In genomic region chr5:80874162-80874561, GRCh38 we compare ENCODE assay signal across 17 cellular contexts.
DNase-seq lines count a peak whose midpoint lies in the region; ATAC-seq lines count a peak whose summit lies in the region.
"Had no signal": no experiment of that assay in that cellular context is flagged by ENCODE, and none has a peak within 500 bp of the region (broad histone marks: within the 10 kb centered on the region; RNA-seq: fewer than 3 reads in every experiment).

No MANE protein-coding gene starts in this region.

- H2BK5ac ChIP-seq in trophoblast cell (ENCODE audit: low read depth, low read length, poor library complexity), result no peak overlapping the region

- no peak overlapping the region for H2BK120ac ChIP-seq in trophoblast cell (ENCODE audit: insufficient read depth, low read length, poor library complexity)

- in situ Hi-C loops in G401 (cut with HindIII; ENCODE audit: low sequenced_read_pairs), result no loop called here

- H2BK12ac ChIP-seq in trophoblast cell (ENCODE audit: low read length), result peak overlapping the region; percentile 67

- H3K36me3 ChIP-seq in trophoblast cell (ENCODE audit: control insufficient read depth in 1 of 2, insufficient read depth in 2 of 2, low read length in 2 of 2), result peaks cover 0 to 2% of the 10 kb centered on the region in 2 experiments

- H3K4me3 ChIP-seq in trophoblast cell (ENCODE audit: low read depth, low read length), result no peak overlapping the region
- H3K4me3 ChIP-seq: A549, SK-N-MC had no signal

- H3K4me2 ChIP-seq in trophoblast cell (ENCODE audit: low read length), result no peak overlapping the region
- H3K4me2 ChIP-seq: A549, KMS-11 had no signal

- no peak overlapping the region for H4K12ac ChIP-seq in trophoblast cell (ENCODE audit: low read depth, low read length)

- peaks cover 10 to 15% of the 10 kb centered on the region in 2 experiments for H3K4me1 ChIP-seq in trophoblast cell (ENCODE audit: control insufficient read depth in 1 of 2, insufficient read depth in 2 of 2, low read length in 2 of 2)

- H3K18ac ChIP-seq in trophoblast cell (ENCODE audit: low read length), result no peak overlapping the region

- H3K9ac ChIP-seq in trophoblast cell (ENCODE audit: low read length), result no peak overlapping the region
- H3K9ac ChIP-seq: KMS-11 had no signal

- intact Hi-C loops in Right ventricle myocardium superior (cut with DNase I) (no loop called here), Right ventricle myocardium inferior (cut with DNase I) (no loop called here)

- H2AFZ ChIP-seq in trophoblast cell (ENCODE audit: insufficient read depth, low read length, poor library complexity), result no peak overlapping the region

- H4K91ac ChIP-seq in trophoblast cell (ENCODE audit: low read depth, low read length), result no peak overlapping the region

- H3K4ac ChIP-seq in trophoblast cell (ENCODE audit: low read depth, low read length), result no peak overlapping the region

- DNase-seq in Right ventricle myocardium superior, result no peak
- DNase-seq in Right ventricle myocardium inferior (ENCODE audit: missing footprints), result no peak
- peak; percentile 34 for DNase-seq in G401 (ENCODE audit: low spot score)
- DNase-seq in cerebellum (ENCODE audit: low spot score), result peak; percentile 27
- no peak for DNase-seq in trophoblast cell
- DNase-seq in SK-N-DZ (ENCODE audit: low spot score), result no peak
- no peak for DNase-seq in islet precursor cell
- DNase-seq: CD8-positive, alpha-beta memory T cell; DND-41; NCI-H1417 treated with DMSO at 0.1 percent for 48 hours; NCI-H187 treated with DMSO at 0.1 percent for 48 hours; NCI-H226 had no signal

- H3K23ac ChIP-seq in trophoblast cell (ENCODE audit: low read length), result no peak overlapping the region

- H2AK5ac ChIP-seq in trophoblast cell (ENCODE audit: low read length), result no peak overlapping the region

- H3K79me2 ChIP-seq in trophoblast cell (ENCODE audit: control insufficient read depth, insufficient read depth, low read length, poor library complexity), result no peaks in the 10 kb centered on the region

- H3K79me1 ChIP-seq in trophoblast cell (ENCODE audit: low read length), result peaks cover 8% of the 10 kb centered on the region

- H3K27me3 ChIP-seq in trophoblast cell (ENCODE audit: insufficient read depth, low read length), result no peaks in the 10 kb centered on the region

- no peak overlapping the region for H3K14ac ChIP-seq in trophoblast cell (ENCODE audit: low read length)

- ATAC-seq in Right ventricle myocardium superior (ENCODE audit: poor library complexity) (peak; percentile 77), Right ventricle myocardium inferior (no peak), HG02642 (IDR thresholded peaks at IDR 0.05; ENCODE audit: poor library complexity, unreplicated experiment) (no peak)
- ATAC-seq: A549, Panc1 had no signal

- no peaks in the 10 kb centered on the region for H3K9me3 ChIP-seq in trophoblast cell (ENCODE audit: insufficient read depth, low read depth, low read length)
- H3K9me3 ChIP-seq: A549 had no signal

- H3K27ac ChIP-seq in trophoblast cell (ENCODE audit: low read depth, low read length), result no peak overlapping the region
- H3K27ac ChIP-seq: A549, KMS-11, SK-N-MC had no signal

- H4K8ac ChIP-seq in trophoblast cell (ENCODE audit: low read depth, low read length), result no peak overlapping the region

- WGBS in trophoblast cell (ENCODE audit: extremely low coverage, insufficient coverage, insufficient read length), result no CpG with 5 or more reads among the region's 2 CpGs

Comparison
In these comparisons a context has a peak if more than half of its experiments do, and no peak if none do; other contexts are left out.
1. DNase-seq: peak in G401 (single experiment) and cerebellum (single experiment); none in Right ventricle myocardium superior (single experiment), Right ventricle myocardium inferior (single experiment), trophoblast cell (0 of 2), SK-N-DZ (single experiment) and islet precursor cell (single experiment).